ENCODE assay signal across 20 cellular contexts in the genomic region with DNA sequence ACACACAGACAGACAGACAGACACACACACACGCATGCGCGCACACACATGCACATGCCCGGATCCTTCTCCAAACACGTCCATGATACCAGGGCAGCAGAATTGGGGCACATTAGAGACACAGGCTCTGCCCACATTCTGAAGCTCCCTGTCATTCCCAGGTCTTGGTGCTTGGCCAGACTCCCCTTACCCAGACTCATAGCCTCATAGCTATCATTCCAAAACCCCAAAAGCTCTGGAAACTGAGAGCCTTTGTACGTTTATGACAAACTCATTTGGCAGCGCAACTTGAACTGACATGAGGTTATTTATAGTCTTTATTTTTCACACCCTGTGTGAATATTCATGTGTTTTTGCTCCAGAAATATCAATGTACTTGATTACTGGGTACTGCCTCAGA. TPM values are rescaled to one million over a fixed set of nuclear protein-coding genes. Genes with fewer than 3 reads are reported as not detected.
"Had no signal": no experiment of that assay in that cellular context is flagged by ENCODE, and none has a peak within 500 bp of the region (broad histone marks: within the 10 kb centered on the region; RNA-seq: fewer than 3 reads in every experiment).

No MANE protein-coding gene starts in this region.

- H3K36me3 ChIP-seq: left ventricle myocardium inferior, prostate gland, WERI-Rb-1 had no signal

- H3K27ac Mint-ChIP-seq: activated CD8-positive, alpha-beta memory T cell treated with anti-CD3 and anti-CD28 coated beads, Interleukin-2, amount 10 ng/mL, durations not matched to agents 7 days and 5 days; activated naive CD4-positive, alpha-beta T cell treated with anti-CD3 and anti-CD28 coated beads, Interleukin-2, amount 10 ng/mL, durations not matched to agents 7 days and 5 days; effector memory CD8-positive, alpha-beta T cell; memory B cell; nephron; stimulated activated naive CD8-positive, alpha-beta T cell treated with anti-CD3 and anti-CD28 coated beads, Interleukin-15, Interleukin-2, amounts not matched to agents 100 ng/mL and 50 ng/mL, for 24 hours had no signal

- DNase-seq: activated CD4-positive, alpha-beta T cell treated with anti-CD3 and anti-CD28 coated beads, Interleukin-2, amount 50 U/mL, for 48 hours; activated CD8-positive, alpha-beta memory T cell treated with anti-CD3 and anti-CD28 coated beads, Interleukin-2, amount 10 ng/mL, durations not matched to agents 7 days and 5 days; activated naive CD4-positive, alpha-beta T cell treated with anti-CD3 and anti-CD28 coated beads, Interleukin-2, amount 10 ng/mL, durations not matched to agents 7 days and 5 days; activated T-cell treated with anti-CD3 and anti-CD28 coated beads, Interleukin-2, amount 50 U/mL, for 1 hour; dermis blood vessel endothelial cell; effector memory CD8-positive, alpha-beta T cell; left ventricle myocardium inferior; nucleus accumbens; T-helper 1 cell; T1000; testis had no signal

- ATAC-seq: activated CD8-positive, alpha-beta memory T cell treated with anti-CD3 and anti-CD28 coated beads, Interleukin-2, amount 10 ng/mL, durations not matched to agents 7 days and 5 days; effector memory CD8-positive, alpha-beta T cell; SK-N-SH treated with all-trans-retinoic acid at 6 μM for 48 hours had no signal

- H3K36me3 Mint-ChIP-seq: activated CD8-positive, alpha-beta memory T cell treated with anti-CD3 and anti-CD28 coated beads, Interleukin-2, amount 10 ng/mL, durations not matched to agents 7 days and 5 days; activated naive CD4-positive, alpha-beta T cell treated with anti-CD3 and anti-CD28 coated beads, Interleukin-2, amount 10 ng/mL, durations not matched to agents 7 days and 5 days; memory B cell had no signal

- H3K4me3 Mint-ChIP-seq: activated CD8-positive, alpha-beta memory T cell treated with anti-CD3 and anti-CD28 coated beads, Interleukin-2, amount 10 ng/mL, durations not matched to agents 7 days and 5 days; activated naive CD4-positive, alpha-beta T cell treated with anti-CD3 and anti-CD28 coated beads, Interleukin-2, amount 10 ng/mL, durations not matched to agents 7 days and 5 days; central memory CD8-positive, alpha-beta T cell; effector memory CD8-positive, alpha-beta T cell; memory B cell; nephron; stimulated activated naive CD8-positive, alpha-beta T cell treated with anti-CD3 and anti-CD28 coated beads, Interleukin-15, Interleukin-2, amounts not matched to agents 100 ng/mL and 50 ng/mL, for 24 hours had no signal

- H3K4me1 Mint-ChIP-seq: activated CD8-positive, alpha-beta memory T cell treated with anti-CD3 and anti-CD28 coated beads, Interleukin-2, amount 10 ng/mL, durations not matched to agents 7 days and 5 days; activated naive CD4-positive, alpha-beta T cell treated with anti-CD3 and anti-CD28 coated beads, Interleukin-2, amount 10 ng/mL, durations not matched to agents 7 days and 5 days; central memory CD8-positive, alpha-beta T cell; memory B cell had no signal

- H3K27me3 ChIP-seq: testis had no signal

- H3K9me3 ChIP-seq: left ventricle myocardium inferior, prostate gland, testis had no signal

- H3K27me3 Mint-ChIP-seq: stimulated activated naive CD8-positive, alpha-beta T cell treated with anti-CD3 and anti-CD28 coated beads, Interleukin-15, Interleukin-2, amounts not matched to agents 100 ng/mL and 50 ng/mL, for 24 hours had no signal

- H3K27ac ChIP-seq: left ventricle myocardium inferior, prostate gland, WERI-Rb-1 had no signal

- H3K4me3 ChIP-seq: left ventricle myocardium inferior, prostate gland, testis had no signal

- H3K4me1 ChIP-seq: left ventricle myocardium inferior, prostate gland had no signal

- H3K9me3 Mint-ChIP-seq: activated naive CD4-positive, alpha-beta T cell treated with anti-CD3 and anti-CD28 coated beads, Interleukin-2, amount 10 ng/mL, durations not matched to agents 7 days and 5 days; central memory CD8-positive, alpha-beta T cell; effector memory CD8-positive, alpha-beta T cell; memory B cell; nephron; stimulated activated naive CD8-positive, alpha-beta T cell treated with anti-CD3 and anti-CD28 coated beads, Interleukin-15, Interleukin-2, amounts not matched to agents 100 ng/mL and 50 ng/mL, for 24 hours had no signal

RNA-seq across cellular contexts. Expression of gene RTL9, which starts 44.8 kb away (rescaled TPM):
- total RNA-seq: activated CD8-positive, alpha-beta memory T cell treated with anti-CD3 and anti-CD28 coated beads, Interleukin-2, amount 10 ng/mL, durations not matched to agents 7 days and 5 days; dermis blood vessel endothelial cell; epithelial cell of proximal tubule; ureter had no signal
